Comparison of ENCODE assay signal across 1 cellular context in the genomic region with DNA sequence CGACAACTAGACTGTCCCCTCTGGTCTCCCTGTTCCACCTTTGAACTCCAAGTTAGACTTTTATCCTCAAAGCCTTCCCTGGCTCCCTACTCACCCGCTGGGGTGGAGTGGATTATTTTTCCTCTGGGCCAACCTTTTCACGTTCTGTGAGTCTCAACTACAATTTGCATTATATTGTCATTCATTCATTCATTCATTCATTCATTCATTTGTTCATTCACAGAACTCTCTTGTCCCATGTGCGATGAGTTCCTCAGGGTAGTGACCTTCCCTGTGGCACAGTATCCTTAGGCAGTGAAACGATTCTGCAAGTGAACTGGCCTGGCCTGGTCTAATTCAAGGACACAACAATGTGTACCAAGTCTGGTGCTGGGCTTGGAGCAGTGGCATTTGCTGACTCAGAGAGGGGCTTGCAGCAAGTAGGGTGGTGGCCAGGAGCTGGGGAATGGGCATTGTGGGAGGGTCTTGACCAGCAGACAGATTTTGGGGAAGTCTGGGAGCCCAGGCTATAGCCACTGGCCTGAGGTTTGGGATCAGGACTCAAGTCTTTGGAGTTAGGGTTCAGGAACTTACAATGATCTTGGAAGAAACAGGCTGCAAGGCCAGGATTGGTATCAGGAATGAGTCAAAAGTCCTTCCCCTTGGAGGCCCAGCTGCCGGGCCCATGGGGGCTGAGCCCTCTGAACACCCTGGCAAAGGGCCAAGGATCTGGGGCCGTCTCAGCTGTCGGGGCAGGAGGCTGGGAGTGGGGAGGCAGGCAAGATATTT.
TF ChIP-seq lines count a peak whose summit lies in the region.

No MANE protein-coding gene starts in this region.

TF ChIP-seq in K562, 482 proteins besides CTCF, POLR2A, EP300 and RAD21 (continued from another document):
- TF ChIP-seq, protein P1, sequence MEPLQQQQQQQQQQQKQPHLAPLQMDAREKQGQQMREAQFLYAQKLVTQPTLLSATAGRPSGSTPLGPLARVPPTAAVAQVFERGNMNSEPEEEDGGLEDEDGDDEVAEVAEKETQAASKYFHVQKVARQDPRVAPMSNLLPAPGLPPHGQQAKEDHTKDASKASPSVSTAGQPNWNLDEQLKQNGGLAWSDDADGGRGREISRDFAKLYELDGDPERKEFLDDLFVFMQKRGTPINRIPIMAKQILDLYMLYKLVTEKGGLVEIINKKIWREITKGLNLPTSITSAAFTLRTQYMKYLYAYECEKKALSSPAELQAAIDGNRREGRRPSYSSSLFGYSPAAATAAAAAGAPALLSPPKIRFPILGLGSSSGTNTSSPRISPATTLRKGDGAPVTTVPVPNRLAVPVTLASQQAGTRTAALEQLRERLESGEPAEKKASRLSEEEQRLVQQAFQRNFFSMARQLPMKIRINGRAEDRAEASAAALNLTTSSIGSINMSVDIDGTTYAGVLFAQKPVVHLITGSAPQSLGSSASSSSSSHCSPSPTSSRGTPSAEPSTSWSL (CRISPR knock-in tag; IDR thresholded peaks at IDR 0.05; ENCODE audit: borderline replicate concordance) = no peak
- no peak for TF ChIP-seq EWSR1 (IDR thresholded peaks at IDR 0.05; ENCODE audit: borderline replicate concordance, low read depth, partially characterized antibody)
- no peak for TF ChIP-seq ZNF3 (CRISPR knock-in tag; IDR thresholded peaks at IDR 0.05)
- TF ChIP-seq U2AF2 (optimal IDR thresholded peaks at IDR 0.05; ENCODE audit: low read depth, low read length) = no peak
- no peak for TF ChIP-seq PTRF (tag; IDR thresholded peaks at IDR 0.05)
- no peak for TF ChIP-seq RBM39 (optimal IDR thresholded peaks at IDR 0.05; ENCODE audit: low read depth, low read length)
- TF ChIP-seq C11orf30 (IDR thresholded peaks at IDR 0.05; ENCODE audit: low read depth) = peak; percentile 42; the same call in 1 of the 2 replicates
- no peak for TF ChIP-seq BCOR (IDR thresholded peaks at IDR 0.05)
- TF ChIP-seq MAZ (CRISPR knock-in tag; conservative IDR thresholded peaks at IDR 0.05 in 1 of 2, IDR thresholded peaks at IDR 0.05 in 1 of 2) = 0 out of 4 replicates have a peak, but pooled peaks of 1 of the 2 experiments have one; percentile 32
- TF ChIP-seq TCFL5 (CRISPR knock-in tag; conservative IDR thresholded peaks at IDR 0.05) = no peak
- no peak for TF ChIP-seq LCOR (CRISPR knock-in tag; IDR thresholded peaks at IDR 0.05)
- peak; percentile 38; the same call in 1 of the 2 replicates for TF ChIP-seq SMARCA4 (IDR thresholded peaks at IDR 0.05)
- peak; percentile 62 for TF ChIP-seq DPF2 (IDR thresholded peaks at IDR 0.05)
- TF ChIP-seq ZBTB26 (CRISPR knock-in tag; IDR thresholded peaks at IDR 0.05) = no peak
- TF ChIP-seq NFRKB (IDR thresholded peaks at IDR 0.05; ENCODE audit: low read depth) = no peak
- no peak for TF ChIP-seq BDP1 (IDR thresholded peaks at IDR 0.05; ENCODE audit: insufficient read depth, insufficient read length)
- TF ChIP-seq NFXL1 (CRISPR knock-in tag; IDR thresholded peaks at IDR 0.05) = no peak
- TF ChIP-seq CXXC5 (CRISPR knock-in tag; IDR thresholded peaks at IDR 0.05) = peak; percentile 36; the same call in 1 of the 2 replicates
- TF ChIP-seq MIER1 (IDR thresholded peaks at IDR 0.05; ENCODE audit: low read depth) = no peak
- TF ChIP-seq RFX1 (IDR thresholded peaks at IDR 0.05) = no peak
- TF ChIP-seq, protein P2, sequence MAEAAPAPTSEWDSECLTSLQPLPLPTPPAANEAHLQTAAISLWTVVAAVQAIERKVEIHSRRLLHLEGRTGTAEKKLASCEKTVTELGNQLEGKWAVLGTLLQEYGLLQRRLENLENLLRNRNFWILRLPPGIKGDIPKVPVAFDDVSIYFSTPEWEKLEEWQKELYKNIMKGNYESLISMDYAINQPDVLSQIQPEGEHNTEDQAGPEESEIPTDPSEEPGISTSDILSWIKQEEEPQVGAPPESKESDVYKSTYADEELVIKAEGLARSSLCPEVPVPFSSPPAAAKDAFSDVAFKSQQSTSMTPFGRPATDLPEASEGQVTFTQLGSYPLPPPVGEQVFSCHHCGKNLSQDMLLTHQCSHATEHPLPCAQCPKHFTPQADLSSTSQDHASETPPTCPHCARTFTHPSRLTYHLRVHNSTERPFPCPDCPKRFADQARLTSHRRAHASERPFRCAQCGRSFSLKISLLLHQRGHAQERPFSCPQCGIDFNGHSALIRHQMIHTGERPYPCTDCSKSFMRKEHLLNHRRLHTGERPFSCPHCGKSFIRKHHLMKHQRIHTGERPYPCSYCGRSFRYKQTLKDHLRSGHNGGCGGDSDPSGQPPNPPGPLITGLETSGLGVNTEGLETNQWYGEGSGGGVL (CRISPR knock-in tag; IDR thresholded peaks at IDR 0.05) = no peak
- TF ChIP-seq HDAC3 (IDR thresholded peaks at IDR 0.05; ENCODE audit: borderline replicate concordance, partially characterized antibody) = no peak
- TF ChIP-seq TBL1XR1 (IDR thresholded peaks at IDR 0.05; ENCODE audit: low read length in 2 of 2) = no peak
- TF ChIP-seq ZFPM2 (CRISPR knock-in tag; IDR thresholded peaks at IDR 0.05) = no peak
- TF ChIP-seq ZNF175 (CRISPR knock-in tag; IDR thresholded peaks at IDR 0.05; ENCODE audit: low read depth) = no peak
- TF ChIP-seq MED1 (CRISPR knock-in tag; IDR thresholded peaks at IDR 0.05; ENCODE audit: borderline replicate concordance) = no peak
- TF ChIP-seq SREBF2 (CRISPR knock-in tag; IDR thresholded peaks at IDR 0.05) = no peak
- no peak for TF ChIP-seq FOXA3 (CRISPR knock-in tag; conservative IDR thresholded peaks at IDR 0.05 in 1 of 2, IDR thresholded peaks at IDR 0.05 in 1 of 2)
- no peak for TF ChIP-seq ZNF224 (CRISPR knock-in tag; IDR thresholded peaks at IDR 0.05)
- TF ChIP-seq ZNF586 (CRISPR knock-in tag; conservative IDR thresholded peaks at IDR 0.05) = no peak
- no peak for TF ChIP-seq TAL1 (IDR thresholded peaks at IDR 0.05)
- TF ChIP-seq TCF7L2 (IDR thresholded peaks at IDR 0.05; ENCODE audit: low read depth, low read length) = no peak
- no peak for TF ChIP-seq RUNX1 (IDR thresholded peaks at IDR 0.05; ENCODE audit: low read depth)
